In genomic region chr9:114159562-114160145, GRCh38 we compare ENCODE assay signal across 21 cellular contexts. TPM values are rescaled to one million over a fixed set of nuclear protein-coding genes. Genes with fewer than 3 reads are reported as not detected.
DNase-seq lines count a peak whose midpoint lies in the region; ATAC-seq, FAIRE-seq and TF ChIP-seq lines count a peak whose summit lies in the region.
"Had no signal": no experiment of that assay in that cellular context is flagged by ENCODE, and none has a peak within 500 bp of the region (broad histone marks: within the 10 kb centered on the region; RNA-seq: fewer than 3 reads in every experiment).

No MANE protein-coding gene starts in this region.

- H3K9ac ChIP-seq in mesenchymal stem cell (ENCODE audit: low read length) = no peak overlapping the region

- no peak overlapping the region for H3K18ac ChIP-seq in mesenchymal stem cell (ENCODE audit: low read depth in 1 of 2, low read length in 2 of 2)

- H3K23ac ChIP-seq in mesenchymal stem cell (ENCODE audit: low read length in 2 of 2) = peak overlapping the region in 1 of 2 experiments; percentile 57

- WGBS in mesenchymal stem cell = 86% methylated on average over 5 of the region's 5 CpGs

- FAIRE-seq in bronchial epithelial cell (lab: Jason Lieb, UNC) = peak; percentile 36
- FAIRE-seq: A204.1, HTR-8/SVneo had no signal

- peaks cover 3% of the 10 kb centered on the region for H3K27me3 Mint-ChIP-seq in osteocyte (ENCODE audit: unreplicated experiment)

- no peak overlapping the region for H3K14ac ChIP-seq in mesenchymal stem cell (ENCODE audit: low read length in 2 of 2)

- no peak overlapping the region for H4K8ac ChIP-seq in mesenchymal stem cell (ENCODE audit: low read length)

- H3K4me3 ChIP-seq in bronchial epithelial cell (ENCODE audit: low read depth, low read length) (no peak overlapping the region), mesenchymal stem cell (ENCODE audit: insufficient read depth in 1 of 2, low read depth in 1 of 2, low read length in 2 of 2) (no peak overlapping the region)

- H3K36me3 Mint-ChIP-seq in osteocyte (ENCODE audit: unreplicated experiment) = peaks cover 2% of the 10 kb centered on the region

- H3K4ac ChIP-seq in mesenchymal stem cell (ENCODE audit: low read depth in 1 of 2, low read length in 2 of 2) = no peak overlapping the region

- no peaks in the 10 kb centered on the region for H3K9me3 Mint-ChIP-seq in osteocyte (ENCODE audit: unreplicated experiment)
- H3K9me3 Mint-ChIP-seq: H9, HFFc6 had no signal

- no peaks in the 10 kb centered on the region for H3K36me3 ChIP-seq in bronchial epithelial cell (ENCODE audit: control insufficient read depth, insufficient read depth, low read length)
- peaks cover 0 to 11% of the 10 kb centered on the region in 2 experiments for H3K36me3 ChIP-seq in mesenchymal stem cell (ENCODE audit: control insufficient read depth in 1 of 2, insufficient read depth in 2 of 2, low read depth in 1 of 2, low read length in 2 of 2)

- H2AK5ac ChIP-seq in mesenchymal stem cell (ENCODE audit: low read length, severe bottlenecking) = peak overlapping the region; percentile 81

- H3K27me3 ChIP-seq in bronchial epithelial cell (ENCODE audit: control insufficient read depth, insufficient read depth, low read length) (peaks cover under 1% of the 10 kb centered on the region), mesenchymal stem cell (ENCODE audit: control insufficient read depth in 1 of 2, insufficient read depth in 1 of 2, low read length in 2 of 2) (peaks cover 3 to 8% of the 10 kb centered on the region in 2 experiments)

- DNase-seq in COLO829 (ENCODE audit: low spot score) = peak; percentile 50
- DNase-seq in bronchial epithelial cell (ENCODE audit: low read depth) = no peak
- no peak for DNase-seq in mesenchymal stem cell
- no peak for DNase-seq in osteocyte (ENCODE audit: extremely low spot score, unreplicated experiment)
- no peak for DNase-seq in HT-29 (ENCODE audit: low spot score)
- no peak for DNase-seq in activated CD4-positive, alpha-beta T cell treated with anti-CD3 and anti-CD28 coated beads, Interleukin-2, amount 50 U/mL, for 1 hour
- DNase-seq: DMS79, H9, HFFc6, NCI-H1105, NCI-H146, NCI-H2029, NCI-H226, NCI-H510A treated with DMSO at 0.1 percent for 48 hours, NCI-H748 treated with DMSO at 0.1 percent for 48 hours had no signal

- H3K4me1 ChIP-seq in mesenchymal stem cell (ENCODE audit: control insufficient read depth, insufficient read depth, low read depth, low read length) = peaks cover 49% of the 10 kb centered on the region

- peaks cover 11% of the 10 kb centered on the region for H3K79me1 ChIP-seq in mesenchymal stem cell (replicated peaks; ENCODE audit: low read length, poor library complexity, severe bottlenecking)

- H2BK15ac ChIP-seq in mesenchymal stem cell (ENCODE audit: low read depth, poor library complexity, severe bottlenecking) = no peak overlapping the region

- H2BK5ac ChIP-seq in mesenchymal stem cell (ENCODE audit: low read depth, low read length, poor library complexity, severe bottlenecking) = no peak overlapping the region

- H3K4me2 ChIP-seq in mesenchymal stem cell (ENCODE audit: low read length, poor library complexity, severe bottlenecking) = no peak overlapping the region

- peaks cover 71% of the 10 kb centered on the region for H3K4me1 Mint-ChIP-seq in osteocyte (ENCODE audit: unreplicated experiment)

- TF ChIP-seq CTCF in bronchial epithelial cell (IDR thresholded peaks at IDR 0.05; ENCODE audit: insufficient read depth, low read length, severe bottlenecking) (no peak), osteocyte (IDR thresholded peaks at IDR 0.05) (no peak)

- H3K4me3 Mint-ChIP-seq in osteocyte (ENCODE audit: unreplicated experiment) = no peak overlapping the region
- H3K4me3 Mint-ChIP-seq: H9, HFFc6 had no signal

- H2AFZ ChIP-seq in mesenchymal stem cell (ENCODE audit: low read depth, low read length) = no peak overlapping the region

- H3K9me3 ChIP-seq in mesenchymal stem cell (ENCODE audit: control insufficient read depth, low read length) = no peaks in the 10 kb centered on the region

- H2BK12ac ChIP-seq in mesenchymal stem cell (ENCODE audit: low read length in 2 of 2) = no peak overlapping the region

- H4K91ac ChIP-seq in mesenchymal stem cell (ENCODE audit: low read length) = no peak overlapping the region

- no peak overlapping the region for H3K27ac ChIP-seq in mesenchymal stem cell (ENCODE audit: low read length, poor library complexity, severe bottlenecking)

- ATAC-seq in HG02938 (IDR thresholded peaks at IDR 0.05; ENCODE audit: unreplicated experiment) (no peak), GM18858 (IDR thresholded peaks at IDR 0.05; ENCODE audit: unreplicated experiment) (no peak)
- ATAC-seq: Panc1 had no signal

- peak overlapping the region; percentile 69 for H3K27ac Mint-ChIP-seq in osteocyte (ENCODE audit: unreplicated experiment)
- H3K27ac Mint-ChIP-seq: H9, HFFc6, IgD-negative memory B cell had no signal

- H2BK120ac ChIP-seq in mesenchymal stem cell (ENCODE audit: low read depth, low read length) = no peak overlapping the region

RNA-seq across cellular contexts. Expression of gene COL27A1, which starts 4.3 kb away (rescaled TPM):
- total RNA-seq in bronchial epithelial cell (1.3 and 2.2 TPM in 2 replicates), osteocyte (44.4 and 44.8 TPM in 2 replicates)
- polyA plus RNA-seq in mesenchymal stem cell (2013, experiment 1 of 2) = 13.9 TPM
- 12.5 TPM for polyA plus RNA-seq in mesenchymal stem cell (2013, experiment 2 of 2)
- 14.5 and 17.6 TPM in 2 replicates for total RNA-seq in HT-29 (2014; rRNA removed; shearing (Covaris generic))
- polyA plus RNA-seq: IgD-negative memory B cell had no signal
